Comparison of ENCODE assay signal across 26 cellular contexts in genomic region chr12:70252832-70253231, GRCh38. TPM values are rescaled to one million over a fixed set of nuclear protein-coding genes. Genes with fewer than 3 reads are reported as not detected.
DNase-seq lines count a peak whose midpoint lies in the region; ATAC-seq and TF ChIP-seq lines count a peak whose summit lies in the region.
"Had no signal": no experiment of that assay in that cellular context is flagged by ENCODE, and none has a peak within 500 bp of the region (broad histone marks: within the 10 kb centered on the region; RNA-seq: fewer than 3 reads in every experiment).

No MANE protein-coding gene starts in this region.

- H3K79me2 ChIP-seq in DOHH2 (ENCODE audit: control insufficient read depth, low read length) (peaks cover 100% of the 10 kb centered on the region), OCI-LY1 (ENCODE audit: insufficient read depth, low read length) (peaks cover 100% of the 10 kb centered on the region), mesendoderm (ENCODE audit: control insufficient read depth, insufficient read depth, low read length) (peaks cover 68% of the 10 kb centered on the region)

- no peak overlapping the region for H3K56ac ChIP-seq in mesendoderm (ENCODE audit: low read length)

- ATAC-seq in effector memory CD8-positive, alpha-beta T cell (replicated peaks) = no peak
- no peak for ATAC-seq in HG03520 (IDR thresholded peaks at IDR 0.05; ENCODE audit: unreplicated experiment)
- no peak for ATAC-seq in GM21576 (IDR thresholded peaks at IDR 0.05; ENCODE audit: unreplicated experiment)
- ATAC-seq: CD8-positive, alpha-beta T cell; Right ventricle myocardium inferior had no signal

- H4K20me1 ChIP-seq in DOHH2 (ENCODE audit: control insufficient read depth, insufficient read depth, low read depth, low read length) (0 out of 2 replicates have a peak, but pooled peaks cover 3% of the 10 kb centered on the region), OCI-LY1 (ENCODE audit: insufficient read depth, low read length) (no peaks in the 10 kb centered on the region)

- H3K36me3 Mint-ChIP-seq in effector memory CD8-positive, alpha-beta T cell (ENCODE audit: insufficient read depth) = peaks cover 16% of the 10 kb centered on the region
- H3K36me3 Mint-ChIP-seq in progenitor cell of endocrine pancreas (ENCODE audit: insufficient read depth) = no peaks in the 10 kb centered on the region

- no peaks in the 10 kb centered on the region for H3K79me1 ChIP-seq in mesendoderm (ENCODE audit: low read length)

- H2AK5ac ChIP-seq in mesendoderm (ENCODE audit: low read length) = no peak overlapping the region

- TF ChIP-seq CTCF in DOHH2 (IDR thresholded peaks at IDR 0.05; ENCODE audit: low read depth, low read length, poor library complexity, severe bottlenecking) (no peak), OCI-LY1 (IDR thresholded peaks at IDR 0.05; ENCODE audit: low read length) (no peak), progenitor cell of endocrine pancreas (IDR thresholded peaks at IDR 0.05; ENCODE audit: unreplicated experiment) (no peak)

- no peak overlapping the region for H4K5ac ChIP-seq in mesendoderm (ENCODE audit: low read length)

- H3K4me2 ChIP-seq in DOHH2 (ENCODE audit: low read length) (peak overlapping the region; percentile 31), OCI-LY1 (ENCODE audit: low read length) (no peak overlapping the region), mesendoderm (ENCODE audit: low read length) (no peak overlapping the region)
- H3K4me2 ChIP-seq: PC-9 had no signal

- H3K9ac ChIP-seq in OCI-LY1 (ENCODE audit: low read length) (no peak overlapping the region), mesendoderm (ENCODE audit: low read length) (no peak overlapping the region)
- H3K9ac ChIP-seq: GM23248 had no signal

- H3K27me3 ChIP-seq in DOHH2 (ENCODE audit: control insufficient read depth, low read length) (no peaks in the 10 kb centered on the region), OCI-LY1 (ENCODE audit: insufficient read depth, low read length) (no peaks in the 10 kb centered on the region), mesendoderm (ENCODE audit: insufficient read depth, low read length, poor library complexity) (no peaks in the 10 kb centered on the region)
- H3K27me3 ChIP-seq: MG63, SJCRH30 had no signal

- H3K23ac ChIP-seq in mesendoderm (ENCODE audit: low read length) = no peak overlapping the region

- no peak overlapping the region for H2BK15ac ChIP-seq in mesendoderm (replicated peaks; ENCODE audit: low read depth)

- no peak for DNase-seq in effector memory CD8-positive, alpha-beta T cell
- no peak for DNase-seq in progenitor cell of endocrine pancreas (ENCODE audit: low spot score, unreplicated experiment)
- no peak for DNase-seq in mesendoderm
- DNase-seq: Caco-2; CD8-positive, alpha-beta T cell; EL; GF-D8; GM23248; H9; HFFc6; KBM-7; MG63; NCI-H2029; NCI-H446; NCI-H524 treated with DMSO at 0.1 percent for 48 hours; NCI-H774; PC-9; SJCRH30 had no signal

- H3K4me1 ChIP-seq in DOHH2 (ENCODE audit: control insufficient read depth, low read length) (peaks cover 95% of the 10 kb centered on the region), OCI-LY1 (ENCODE audit: insufficient read depth, low read length, severe bottlenecking) (peaks cover 86% of the 10 kb centered on the region), mesendoderm (ENCODE audit: control insufficient read depth, low read depth, low read length) (peaks cover 4% of the 10 kb centered on the region)
- H3K4me1 ChIP-seq: SJCRH30 had no signal

- H3K4ac ChIP-seq in mesendoderm (ENCODE audit: low read depth, low read length) = no peak overlapping the region

- H3K9me3 Mint-ChIP-seq in effector memory CD8-positive, alpha-beta T cell = no peaks in the 10 kb centered on the region
- H3K9me3 Mint-ChIP-seq in progenitor cell of endocrine pancreas (ENCODE audit: low read depth) = no peaks in the 10 kb centered on the region
- H3K9me3 Mint-ChIP-seq: CD8-positive, alpha-beta T cell; H9; HFFc6 had no signal

- peaks cover 35 to 74% of the 10 kb centered on the region in 2 donors for H3K4me1 Mint-ChIP-seq in effector memory CD8-positive, alpha-beta T cell (ENCODE audit: low read depth in 2 of 2)
- peaks cover 28% of the 10 kb centered on the region for H3K4me1 Mint-ChIP-seq in progenitor cell of endocrine pancreas (ENCODE audit: low read depth)

- peaks cover 47% of the 10 kb centered on the region for H3K36me3 ChIP-seq in DOHH2 (ENCODE audit: control insufficient read depth, low read length)
- H3K36me3 ChIP-seq in OCI-LY1 (ENCODE audit: insufficient read depth, low read length) = peaks cover 46% of the 10 kb centered on the region
- H3K36me3 ChIP-seq in mesendoderm (ENCODE audit: control insufficient read depth, insufficient read depth, low read length) = no peaks in the 10 kb centered on the region

- no peak overlapping the region for H3K4me3 Mint-ChIP-seq in effector memory CD8-positive, alpha-beta T cell
- H3K4me3 Mint-ChIP-seq in progenitor cell of endocrine pancreas (ENCODE audit: low read depth) = no peak overlapping the region
- H3K4me3 Mint-ChIP-seq: B cell; CD8-positive, alpha-beta T cell; H9; HFFc6 had no signal

- no peak overlapping the region for H2AFZ ChIP-seq in OCI-LY1 (ENCODE audit: low read length)
- H2AFZ ChIP-seq: GM23248, PC-9 had no signal

- no peak overlapping the region for H4K8ac ChIP-seq in mesendoderm (ENCODE audit: low read depth, low read length)

- H3F3A ChIP-seq in DOHH2 (ENCODE audit: control insufficient read depth, insufficient read depth) = peaks cover 13% of the 10 kb centered on the region
- H3F3A ChIP-seq in OCI-LY1 (ENCODE audit: insufficient read depth, low read length) = no peaks in the 10 kb centered on the region

- H3K4me3 ChIP-seq in DOHH2 (ENCODE audit: low read length) (no peak overlapping the region), OCI-LY1 (ENCODE audit: low read depth, low read length, poor library complexity, severe bottlenecking) (no peak overlapping the region), mesendoderm (ENCODE audit: low read length) (no peak overlapping the region)
- H3K4me3 ChIP-seq: GM23248, MG63, PC-9, SJCRH30 had no signal

- no peaks in the 10 kb centered on the region for H3K27me3 Mint-ChIP-seq in effector memory CD8-positive, alpha-beta T cell
- no peaks in the 10 kb centered on the region for H3K27me3 Mint-ChIP-seq in progenitor cell of endocrine pancreas
- H3K27me3 Mint-ChIP-seq: B cell had no signal

- peak overlapping the region; percentile 38 to 61 for H3K27ac Mint-ChIP-seq in effector memory CD8-positive, alpha-beta T cell
- H3K27ac Mint-ChIP-seq in progenitor cell of endocrine pancreas = peak overlapping the region; percentile 45
- H3K27ac Mint-ChIP-seq: B cell, H9, HFFc6 had no signal

- H2BK120ac ChIP-seq in mesendoderm (ENCODE audit: low read depth, low read length) = no peak overlapping the region

- H3K9me3 ChIP-seq in DOHH2 (ENCODE audit: control insufficient read depth, insufficient read depth, low read length) = no peaks in the 10 kb centered on the region
- 0 out of 2 replicates have a peak, but pooled peaks cover 3% of the 10 kb centered on the region for H3K9me3 ChIP-seq in OCI-LY1 (ENCODE audit: low read length)
- H3K9me3 ChIP-seq: Caco-2, MG63, SJCRH30 had no signal

- 100% methylated on average over 2 of the region's 4 CpGs for WGBS in mesendoderm (ENCODE audit: extremely low coverage, insufficient coverage, low lambda C conversion rate)

- H3K27ac ChIP-seq in DOHH2 (ENCODE audit: low read depth, low read length) = peak overlapping the region; percentile 32
- peak overlapping the region; percentile 35 for H3K27ac ChIP-seq in OCI-LY1 (ENCODE audit: low read depth, low read length, poor library complexity, severe bottlenecking)
- no peak overlapping the region for H3K27ac ChIP-seq in mesendoderm (ENCODE audit: low read depth, low read length)
- H3K27ac ChIP-seq: 22Rv1, C4-2B, GM23248, PC-9, SJCRH30 had no signal

- H2BK5ac ChIP-seq in mesendoderm (ENCODE audit: low read length) = no peak overlapping the region

- H3K9me2 ChIP-seq in DOHH2 (replicated peaks; ENCODE audit: control insufficient read depth, low read length) (no peaks in the 10 kb centered on the region), OCI-LY1 (ENCODE audit: low read depth, low read length) (no peaks in the 10 kb centered on the region)

- no peak overlapping the region for H3K18ac ChIP-seq in mesendoderm (ENCODE audit: low read length)

RNA-seq across cellular contexts. Expression of gene CNOT2, which starts 9.6 kb away (rescaled TPM):
- 127 and 128 TPM in 2 replicates for total RNA-seq in progenitor cell of endocrine pancreas
- 187 TPM for polyA plus RNA-seq in mesendoderm (2013, experiment 1 of 2)
- 178 TPM for polyA plus RNA-seq in mesendoderm (2013, experiment 2 of 2)
